Comparison of ENCODE assay signal across 8 cellular contexts in the genomic region with DNA sequence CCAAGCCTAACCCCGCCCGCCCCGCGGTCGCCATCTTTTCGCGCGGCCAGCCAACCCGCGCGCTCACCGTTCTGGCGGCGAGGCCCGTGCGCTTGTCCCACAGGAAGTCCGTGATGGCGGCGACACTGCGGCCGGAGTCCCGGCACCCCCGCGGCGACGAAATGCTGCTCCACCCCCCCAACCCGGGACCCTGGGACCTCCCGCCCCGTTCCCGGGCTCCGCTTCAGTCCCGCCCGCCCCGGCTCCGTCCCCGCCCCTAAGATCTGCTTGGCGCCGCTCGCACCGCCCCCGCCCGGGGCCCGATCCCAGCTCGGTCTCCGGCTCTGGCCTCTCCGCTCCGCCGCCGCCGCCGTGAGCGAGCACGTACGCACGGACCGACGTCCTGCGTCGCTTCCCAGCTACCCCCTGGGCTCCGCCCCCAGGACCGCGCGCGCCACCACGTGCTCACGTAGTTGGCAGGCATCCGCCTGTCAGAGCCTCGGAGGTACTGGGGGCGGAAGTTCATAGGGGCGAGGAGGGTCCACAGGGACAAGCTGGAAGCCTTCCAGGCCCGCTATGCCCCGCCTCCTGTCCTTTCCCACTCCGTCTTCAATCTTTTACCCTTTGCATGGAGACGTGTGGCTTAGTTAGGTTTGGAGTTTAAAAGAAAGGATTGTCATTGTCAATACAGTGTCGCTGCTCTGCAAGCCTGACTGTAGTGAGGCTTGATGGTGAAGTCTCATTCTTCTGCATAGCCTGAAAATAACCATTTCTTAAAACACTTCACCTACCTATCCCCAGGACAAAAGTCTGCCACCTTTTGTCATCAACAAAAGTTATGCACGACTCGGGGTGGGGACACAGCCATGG. TPM values are rescaled to one million over a fixed set of nuclear protein-coding genes. Genes with fewer than 3 reads are reported as not detected.
DNase-seq lines count a peak whose midpoint lies in the region; ATAC-seq and TF ChIP-seq lines count a peak whose summit lies in the region.

A gene (minus strand): TSS at position 371 of the 849 bp plus-strand sequence. CDS start 2,527 bp downstream, outside the sequence.

- POLR2A ChIA-PET in HEK293T (lab: Yijun Ruan, JAX) = interaction anchor here (0.7 to 4.2 kb wide), 24 partner anchors 9 to 336 kb away, joined by 3 to 37 read pairs (median 5); a partner anchor contains a TSS

- H3K36me3 ChIP-seq in neuron (ENCODE audit: insufficient read depth, low read length) (peaks cover 30% of the 10 kb centered on the region), subcutaneous abdominal adipose tissue (ENCODE audit: control insufficient read depth in 5 of 5, insufficient read depth in 5 of 5, low read length in 5 of 5) (peaks cover 4 to 26% (median 23%) of the 10 kb centered on the region in 5 donors)

- H2AFZ ChIP-seq in neuron (ENCODE audit: low read depth, low read length) = peak within 1 kb of the TSS; percentile 81

- DNase-seq in GDM1 (lab: John Stamatoyannopoulos, UW) (peak; percentile 98), HEK293T (ENCODE audit: extremely low spot score) (peak; percentile 97), NAMALWA (ENCODE audit: low spot score) (peak; percentile 98), SK-MEL-5 (ENCODE audit: low read depth, low spot score) (peak; percentile 98), foreskin keratinocyte (peak; percentile 72 to 83)
- peak; percentile 87 to 94 (median 90) for DNase-seq in activated naive CD4-positive, alpha-beta T cell (lab: John Stamatoyannopoulos, UW)

- H3K27me3 ChIP-seq in foreskin keratinocyte (no peaks in the 10 kb centered on the region), neuron (ENCODE audit: insufficient read depth, low read length) (no peaks in the 10 kb centered on the region), subcutaneous abdominal adipose tissue (ENCODE audit: control insufficient read depth in 5 of 5, insufficient read depth in 4 of 5, low read length in 5 of 5) (no peaks in the 10 kb centered on the region)

- peak; percentile 80 for ATAC-seq in foreskin keratinocyte

- CTCF ChIA-PET in HEK293T (lab: Yijun Ruan, JAX) = interaction anchor here (0.7 to 2.3 kb wide), 2 partner anchors 22 to 182 kb away, joined by 3 to 15 read pairs; no protein-coding TSS in a partner anchor

- H3K9ac ChIP-seq in subcutaneous abdominal adipose tissue (ENCODE audit: low read length in 5 of 5) = peak within 1 kb of the TSS; percentile 73 to 91 (median 77)

- peaks cover 5% of the 10 kb centered on the region for H3K4me1 ChIP-seq in foreskin keratinocyte
- H3K4me1 ChIP-seq in neuron (ENCODE audit: insufficient read depth, low read length) = peaks cover 14% of the 10 kb centered on the region
- peaks cover 2 to 38% (median 33%) of the 10 kb centered on the region in 5 donors for H3K4me1 ChIP-seq in subcutaneous abdominal adipose tissue (ENCODE audit: control insufficient read depth in 5 of 5, insufficient read depth in 5 of 5, low read length in 5 of 5)

- H3K27ac ChIP-seq in foreskin keratinocyte (peak within 1 kb of the TSS; percentile 24), subcutaneous abdominal adipose tissue (ENCODE audit: low read depth, low read length) (peak within 1 kb of the TSS; percentile 53)

- in situ Hi-C loops in SK-MEL-5 (cut with HindIII; ENCODE audit: low pct_unique_long_range_greater_than_20kb, low sequenced_read_pairs) = no loop called here

- TF ChIP-seq CTCF in foreskin keratinocyte (conservative IDR thresholded peaks at IDR 0.05) = peak; percentile 11

- peak within 1 kb of the TSS; percentile 91 for H3K4me3 ChIP-seq in neuron (ENCODE audit: low read length)
- H3K4me3 ChIP-seq in subcutaneous abdominal adipose tissue (ENCODE audit: low read depth in 1 of 5, low read length in 5 of 5) = peak within 1 kb of the TSS; percentile 75 to 96 (median 85)

- no peaks in the 10 kb centered on the region for H3K9me3 ChIP-seq in neuron (ENCODE audit: low read length)
- H3K9me3 ChIP-seq in subcutaneous abdominal adipose tissue (ENCODE audit: control insufficient read depth in 5 of 5, low read length in 5 of 5) = no peaks in the 10 kb centered on the region

TF ChIP-seq in HEK293T, 16 proteins besides CTCF, POLR2A, EP300 and RAD21:
- TF ChIP-seq ELF4 (IDR thresholded peaks at IDR 0.05) = peak; percentile 55; the same call in 1 of the 2 replicates
- no peak for TF ChIP-seq ZNF384 (IDR thresholded peaks at IDR 0.05)
- peak; percentile 87 for TF ChIP-seq L3MBTL2 (conservative IDR thresholded peaks at IDR 0.05)
- TF ChIP-seq, protein P1, sequence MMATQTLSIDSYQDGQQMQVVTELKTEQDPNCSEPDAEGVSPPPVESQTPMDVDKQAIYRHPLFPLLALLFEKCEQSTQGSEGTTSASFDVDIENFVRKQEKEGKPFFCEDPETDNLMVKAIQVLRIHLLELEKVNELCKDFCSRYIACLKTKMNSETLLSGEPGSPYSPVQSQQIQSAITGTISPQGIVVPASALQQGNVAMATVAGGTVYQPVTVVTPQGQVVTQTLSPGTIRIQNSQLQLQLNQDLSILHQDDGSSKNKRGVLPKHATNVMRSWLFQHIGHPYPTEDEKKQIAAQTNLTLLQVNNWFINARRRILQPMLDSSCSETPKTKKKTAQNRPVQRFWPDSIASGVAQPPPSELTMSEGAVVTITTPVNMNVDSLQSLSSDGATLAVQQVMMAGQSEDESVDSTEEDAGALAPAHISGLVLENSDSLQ (IDR thresholded peaks at IDR 0.05) = peak; percentile 90
- TF ChIP-seq LEF1 (IDR thresholded peaks at IDR 0.05; ENCODE audit: borderline replicate concordance) = no peak
- 0 out of 2 replicates have a peak, but pooled peaks have one; percentile 11 for TF ChIP-seq HDGF (IDR thresholded peaks at IDR 0.05; ENCODE audit: borderline replicate concordance)

RNA-seq across cellular contexts. Expression of the gene that starts here (rescaled TPM):
- 16.4 and 28.1 TPM in 2 replicates for total RNA-seq in SK-MEL-5 (2014; rRNA removed; shearing (Covaris generic))
- 27.6 and 31.3 TPM in 2 replicates for polyA plus RNA-seq in SK-MEL-5 (2015; cell fraction: cytosol; rRNA removed)
- 814 and 866 TPM in 2 replicates for polyA plus RNA-seq in SK-MEL-5 (2015; cell fraction: nucleus; rRNA removed)
- total RNA-seq in foreskin keratinocyte = 31.5 and 34.0 TPM in 2 replicates
- 25.5 and 28.3 TPM in 2 replicates for polyA plus RNA-seq in foreskin keratinocyte

Comparison
In these comparisons a context has a peak if more than half of its experiments do, and no peak if none do; other contexts are left out.
1. Peak in every context shown above with its lines: DNase-seq, ATAC-seq, H3K4me3 ChIP-seq and H3K27ac ChIP-seq.